26 cellular contexts compared by ENCODE assay signal in genomic region chr7:80165177-80165576, GRCh38.
"Had no signal": no experiment of that assay in that cellular context is flagged by ENCODE, and none has a peak within 500 bp of the region (broad histone marks: within the 10 kb centered on the region; RNA-seq: fewer than 3 reads in every experiment).

No MANE protein-coding gene starts in this region.

- H3K4me3 Mint-ChIP-seq: activated B cell treated with CpG ODN at 0.5 μM for 24 hours; activated CD4-positive, alpha-beta T cell treated with anti-CD3 and anti-CD28 coated beads, Interleukin-2, amount 10 ng/mL, durations not matched to agents 24 days and 14 days; activated CD8-positive, alpha-beta memory T cell treated with anti-CD3 and anti-CD28 coated beads, Interleukin-2, amount 10 ng/mL, durations not matched to agents 7 days and 5 days; activated naive CD4-positive, alpha-beta T cell treated with anti-CD3 and anti-CD28 coated beads, Interleukin-2, amount 50 U/mL, for 24 hours; activated T-cell treated with anti-CD3 and anti-CD28 coated beads, Interleukin-2, amount 50 U/mL, for 24 hours; activated T-helper 1 cell treated with anti-CD3 and anti-CD28 coated beads, Interleukin-12 subunit alpha, Interleukin-12 subunit beta, Interleukin-2, Interleukin-4 antibody, amounts not matched to agents 30 ng/mL and 10 ng/mL and 1 ng/mL, durations not matched to agents 14 hours and 24 hours and 36 hours; T-helper 1 cell treated with Interleukin-12 subunit alpha and Interleukin-12 subunit beta and Interleukin-4 antibody, amounts not matched to agents 30 μg/mL and 1 μg/mL, for 36 hours had no signal

- H3K36me3 ChIP-seq: breast epithelium, Peyer's patch, SJCRH30 had no signal

- H3K4me1 Mint-ChIP-seq: activated B cell treated with CpG ODN at 0.5 μM for 24 hours; activated CD4-positive, alpha-beta T cell treated with anti-CD3 and anti-CD28 coated beads, Interleukin-2, amount 10 ng/mL, durations not matched to agents 24 days and 14 days; activated CD8-positive, alpha-beta memory T cell treated with anti-CD3 and anti-CD28 coated beads, Interleukin-2, amount 10 ng/mL, durations not matched to agents 7 days and 5 days; activated naive CD4-positive, alpha-beta T cell treated with anti-CD3 and anti-CD28 coated beads, Interleukin-2, amount 50 U/mL, for 24 hours had no signal

- H3K9me3 Mint-ChIP-seq: activated B cell treated with CpG ODN at 0.5 μM for 24 hours had no signal

- H3K27me3 Mint-ChIP-seq: activated B cell treated with CpG ODN at 0.5 μM for 24 hours; activated CD4-positive, alpha-beta T cell treated with anti-CD3 and anti-CD28 coated beads, Interleukin-2, amount 10 ng/mL, durations not matched to agents 24 days and 14 days; activated CD8-positive, alpha-beta memory T cell treated with anti-CD3 and anti-CD28 coated beads, Interleukin-2, amount 10 ng/mL, durations not matched to agents 7 days and 5 days; activated naive CD4-positive, alpha-beta T cell treated with anti-CD3 and anti-CD28 coated beads, Interleukin-2, amount 50 U/mL, for 24 hours; activated T-cell treated with anti-CD3 and anti-CD28 coated beads, Interleukin-2, amount 50 U/mL, for 24 hours had no signal

- H3K9ac ChIP-seq: KMS-11 had no signal

- H3K27me3 ChIP-seq: breast epithelium, Peyer's patch, SJCRH30 had no signal

- H3K27ac ChIP-seq: breast epithelium, KMS-11, Peyer's patch, RWPE1, SJCRH30 had no signal

- H3K27ac Mint-ChIP-seq: activated B cell treated with CpG ODN at 0.5 μM for 24 hours; activated CD4-positive, alpha-beta T cell treated with anti-CD3 and anti-CD28 coated beads, Interleukin-2, amount 10 ng/mL, durations not matched to agents 24 days and 14 days; activated CD8-positive, alpha-beta memory T cell treated with anti-CD3 and anti-CD28 coated beads, Interleukin-2, amount 10 ng/mL, durations not matched to agents 7 days and 5 days; activated naive CD4-positive, alpha-beta T cell treated with anti-CD3 and anti-CD28 coated beads, Interleukin-2, amount 50 U/mL, for 24 hours; activated T-cell treated with anti-CD3 and anti-CD28 coated beads, Interleukin-2, amount 50 U/mL, for 24 hours; activated T-helper 1 cell treated with anti-CD3 and anti-CD28 coated beads, Interleukin-12 subunit alpha, Interleukin-12 subunit beta, Interleukin-2, Interleukin-4 antibody, amounts not matched to agents 30 ng/mL and 10 ng/mL and 1 ng/mL, durations not matched to agents 14 hours and 24 hours and 36 hours; T-helper 1 cell treated with Interleukin-12 subunit alpha and Interleukin-12 subunit beta and Interleukin-4 antibody, amounts not matched to agents 30 μg/mL and 1 μg/mL, for 36 hours had no signal

- H3K4me1 ChIP-seq: breast epithelium, Peyer's patch, SJCRH30 had no signal

- DNase-seq: activated B cell treated with CpG ODN at 0.5 μM for 24 hours; activated CD4-positive, alpha-beta T cell treated with anti-CD3 and anti-CD28 coated beads for 1 hour; activated CD4-positive, alpha-beta T cell treated with anti-CD3 and anti-CD28 coated beads, Interleukin-2, amount 10 ng/mL, durations not matched to agents 24 days and 14 days; activated CD4-positive, alpha-beta T cell treated with anti-CD3 and anti-CD28 coated beads, Interleukin-2, amount 50 U/mL, for 48 hours; activated CD8-positive, alpha-beta memory T cell treated with anti-CD3 and anti-CD28 coated beads, Interleukin-2, amount 10 ng/mL, durations not matched to agents 7 days and 5 days; activated effector memory CD4-positive, alpha-beta T cell treated with Interleukin-2 at 50 U/mL for 16 hours; activated naive CD4-positive, alpha-beta T cell; activated T-cell treated with anti-CD3 and anti-CD28 coated beads, Interleukin-2, amount 50 U/mL, for 24 hours; aorta; caudate nucleus; NCI-H1092; NCI-H1417; NCI-H1930; NCI-H510A treated with DMSO at 0.1 percent for 48 hours; NCI-H69; NK-92 treated with Interleukin-12 subunit alpha and Interleukin-12 subunit beta, amount 100 ng/mL, for 24 hours; Peyer's patch; Right ventricle myocardium superior; SJCRH30; T-helper 9 cell had no signal

- H3K9me3 ChIP-seq: breast epithelium, Peyer's patch, SJCRH30 had no signal

- H3K36me3 Mint-ChIP-seq: activated CD8-positive, alpha-beta memory T cell treated with anti-CD3 and anti-CD28 coated beads, Interleukin-2, amount 10 ng/mL, durations not matched to agents 7 days and 5 days; activated naive CD4-positive, alpha-beta T cell treated with anti-CD3 and anti-CD28 coated beads, Interleukin-2, amount 50 U/mL, for 24 hours had no signal

- ATAC-seq: activated CD8-positive, alpha-beta memory T cell treated with anti-CD3 and anti-CD28 coated beads, Interleukin-2, amount 10 ng/mL, durations not matched to agents 7 days and 5 days had no signal

- H3K4me3 ChIP-seq: breast epithelium, Peyer's patch, SJCRH30 had no signal
